In genomic region chr10:132627736-132628512, GRCh38 we compare ENCODE assay signal across 9 cellular contexts.
DNase-seq lines count a peak whose midpoint lies in the region; ATAC-seq and TF ChIP-seq lines count a peak whose summit lies in the region.
"Had no signal": no experiment of that assay in that cellular context is flagged by ENCODE, and none has a peak within 500 bp of the region (broad histone marks: within the 10 kb centered on the region; RNA-seq: fewer than 3 reads in every experiment).

No MANE protein-coding gene starts in this region.

- DNase-seq in NCI-H748 (lab: John Stamatoyannopoulos, UW; ENCODE audit: unreplicated experiment), result peak; percentile 7
- no peak for DNase-seq in NCI-H748 treated with DMSO at 0.1 percent for 48 hours (lab: John Stamatoyannopoulos, UW)
- peak; percentile 32 to 70 for DNase-seq in cardiac fibroblast (ENCODE audit: low read depth in 2 of 2)
- DNase-seq in lower lobe of right lung, result peak; percentile 54
- peak; percentile 33 for DNase-seq in thoracic aorta (ENCODE audit: low spot score)
- DNase-seq in NCI-H524 treated with DMSO at 0.1 percent for 48 hours (lab: John Stamatoyannopoulos, UW), result no peak
- no peak for DNase-seq in HAP-1 (ENCODE audit: low spot score in 2 of 2)
- no peak for DNase-seq in G401 (ENCODE audit: low spot score)
- DNase-seq: T-helper 1 cell had no signal

- H3K27ac ChIP-seq in lower lobe of right lung (peak overlapping the region; percentile 69), thoracic aorta (peak overlapping the region; percentile 90 to 99)

- ATAC-seq in lower lobe of right lung (peak; percentile 43 to 51), thoracic aorta (ENCODE audit: insufficient number of reproducible peaks, low FRiP score, low read depth) (peak; percentile 7)

- H3K27me3 ChIP-seq in lower lobe of right lung (ENCODE audit: low read depth) (no peaks in the 10 kb centered on the region), thoracic aorta (replicated peaks; ENCODE audit: insufficient read depth) (no peaks in the 10 kb centered on the region), HAP-1 (ENCODE audit: low read depth) (no peaks in the 10 kb centered on the region)

- H3K4me1 ChIP-seq in lower lobe of right lung (peaks cover 61% of the 10 kb centered on the region), thoracic aorta (ENCODE audit: control insufficient read depth in 1 of 2, low read depth in 2 of 2) (peaks cover 34 to 69% of the 10 kb centered on the region in 2 donors), HAP-1 (peaks cover 11% of the 10 kb centered on the region)

- H3K36me3 ChIP-seq in lower lobe of right lung (no peaks in the 10 kb centered on the region), thoracic aorta (no peaks in the 10 kb centered on the region), HAP-1 (replicated peaks) (no peaks in the 10 kb centered on the region)

- H3K9me3 ChIP-seq in lower lobe of right lung (no peaks in the 10 kb centered on the region), thoracic aorta (no peaks in the 10 kb centered on the region), HAP-1 (no peaks in the 10 kb centered on the region)

- TF ChIP-seq CTCF in cardiac fibroblast (IDR thresholded peaks at IDR 0.05; ENCODE audit: low read depth, low read length) (no peak), lower lobe of right lung (IDR thresholded peaks at IDR 0.05) (no peak), thoracic aorta (IDR thresholded peaks at IDR 0.05) (no peak)

- in situ Hi-C loops in HAP-1 (cut with MboI; ENCODE audit: low sequenced_read_pairs) (loop anchor here (25.0 kb wide), 1 partner anchor 416 kb away; no protein-coding TSS in a partner anchor), G401 (cut with HindIII; ENCODE audit: low sequenced_read_pairs) (no loop called here)

- intact Hi-C loops in lower lobe of right lung (cut with DNase I), result no loop called here

- H3K4me3 ChIP-seq in cardiac fibroblast (replicated peaks in 1 of 2; ENCODE audit: low read depth in 2 of 2, low read length in 2 of 2) (no peak overlapping the region), lower lobe of right lung (peak overlapping the region; percentile 8), thoracic aorta (no peak overlapping the region), HAP-1 (no peak overlapping the region)

Comparison
In these comparisons a context has a peak if more than half of its experiments do, and no peak if none do; other contexts are left out.
1. DNase-seq: peak in NCI-H748 (single experiment), cardiac fibroblast (2 of 2), lower lobe of right lung (single experiment) and thoracic aorta (single experiment); none in NCI-H748 treated with DMSO at 0.1 percent for 48 hours (single experiment), NCI-H524 treated with DMSO at 0.1 percent for 48 hours (single experiment), HAP-1 (0 of 2) and G401 (single experiment).